In genomic region chr3:71348831-71349230, GRCh38 we compare ENCODE assay signal across 17 cellular contexts.
DNase-seq lines count a peak whose midpoint lies in the region; ATAC-seq and TF ChIP-seq lines count a peak whose summit lies in the region.
"Had no signal": no experiment of that assay in that cellular context is flagged by ENCODE, and none has a peak within 500 bp of the region (broad histone marks: within the 10 kb centered on the region; RNA-seq: fewer than 3 reads in every experiment).

No MANE protein-coding gene starts in this region.

- no peaks in the 10 kb centered on the region for H3K36me3 ChIP-seq in naive thymus-derived CD4-positive, alpha-beta T cell (ENCODE audit: control insufficient read depth in 2 of 3, insufficient read depth in 3 of 3, low read length in 3 of 3)
- H3K36me3 ChIP-seq: BE2C had no signal

- peak overlapping the region; percentile 7 for H3K4me3 Mint-ChIP-seq in activated naive CD4-positive, alpha-beta T cell treated with anti-CD3 and anti-CD28 coated beads, Interleukin-2, amount 50 U/mL, for 24 hours
- H3K4me3 Mint-ChIP-seq in activated naive CD4-positive, alpha-beta T cell treated with anti-CD3 and anti-CD28 coated beads for 36 hours: no peak overlapping the region
- no peak overlapping the region for H3K4me3 Mint-ChIP-seq in activated B cell treated with CpG ODN at 0.5 μM for 24 hours
- peak overlapping the region in 5 of 10 donors; percentile 51 to 78 (median 68) for H3K4me3 Mint-ChIP-seq in naive thymus-derived CD4-positive, alpha-beta T cell
- no peak overlapping the region for H3K4me3 Mint-ChIP-seq in stimulated activated naive CD8-positive, alpha-beta T cell treated with anti-CD3 and anti-CD28 coated beads, Interleukin-15, amount 100 ng/mL, for 72 hours
- H3K4me3 Mint-ChIP-seq: HFFc6 had no signal

- H3K36me3 Mint-ChIP-seq in activated naive CD4-positive, alpha-beta T cell treated with anti-CD3 and anti-CD28 coated beads, Interleukin-2, amount 50 U/mL, for 24 hours: peaks cover 14% of the 10 kb centered on the region
- peaks cover 1% of the 10 kb centered on the region for H3K36me3 Mint-ChIP-seq in activated naive CD4-positive, alpha-beta T cell treated with anti-CD3 and anti-CD28 coated beads for 36 hours (ENCODE audit: low read depth)
- peaks cover 12% of the 10 kb centered on the region for H3K36me3 Mint-ChIP-seq in activated B cell treated with CpG ODN at 0.5 μM for 24 hours (ENCODE audit: low read depth)
- peaks cover 4 to 38% (median 20%) of the 10 kb centered on the region in 5 donors for H3K36me3 Mint-ChIP-seq in naive thymus-derived CD4-positive, alpha-beta T cell

- POLR2A ChIA-PET in activated B cell treated with CpG ODN at 0.5 μM for 24 hours (lab: Charles Lee): interaction anchor here (1.3 kb wide), 1 partner anchor 43 kb away, joined by 4 read pairs; no protein-coding TSS in a partner anchor
- POLR2A ChIA-PET in naive thymus-derived CD4-positive, alpha-beta T cell (lab: Charles Lee): no interaction called here

- no peak for TF ChIP-seq CTCF in activated B cell treated with CpG ODN at 0.5 μM for 24 hours (IDR thresholded peaks at IDR 0.05)

- no peak for DNase-seq in activated naive CD4-positive, alpha-beta T cell treated with anti-CD3 and anti-CD28 coated beads for 36 hours
- DNase-seq in activated B cell treated with CpG ODN at 0.5 μM for 24 hours (no peak), H4 (ENCODE audit: low spot score) (no peak), DMS 273 treated with DMSO at 0.1 percent for 48 hours (lab: John Stamatoyannopoulos, UW) (no peak), EL (no peak)
- no peak for DNase-seq in naive thymus-derived CD4-positive, alpha-beta T cell
- DNase-seq in stimulated activated naive CD8-positive, alpha-beta T cell treated with anti-CD3 and anti-CD28 coated beads, Interleukin-15, amount 100 ng/mL, for 72 hours: no peak
- DNase-seq: 8988T, BE2C, DMS153, DMS79 treated with DMSO at 0.1 percent for 48 hours, GF-D8, HCEC 1CT, HFFc6 had no signal

- H3K27me3 Mint-ChIP-seq in activated naive CD4-positive, alpha-beta T cell treated with anti-CD3 and anti-CD28 coated beads, Interleukin-2, amount 50 U/mL, for 24 hours: no peaks in the 10 kb centered on the region
- H3K27me3 Mint-ChIP-seq in activated naive CD4-positive, alpha-beta T cell treated with anti-CD3 and anti-CD28 coated beads for 36 hours (ENCODE audit: low read depth): no peaks in the 10 kb centered on the region
- H3K27me3 Mint-ChIP-seq in activated B cell treated with CpG ODN at 0.5 μM for 24 hours: no peaks in the 10 kb centered on the region
- peaks cover 0 to 23% (median 0%) of the 10 kb centered on the region in 5 donors for H3K27me3 Mint-ChIP-seq in naive thymus-derived CD4-positive, alpha-beta T cell
- H3K27me3 Mint-ChIP-seq in stimulated activated naive CD8-positive, alpha-beta T cell treated with anti-CD3 and anti-CD28 coated beads, Interleukin-15, amount 100 ng/mL, for 72 hours: no peaks in the 10 kb centered on the region

- peak overlapping the region; percentile 93 for H3K27ac Mint-ChIP-seq in activated naive CD4-positive, alpha-beta T cell treated with anti-CD3 and anti-CD28 coated beads, Interleukin-2, amount 50 U/mL, for 24 hours
- H3K27ac Mint-ChIP-seq in activated naive CD4-positive, alpha-beta T cell treated with anti-CD3 and anti-CD28 coated beads for 36 hours: no peak overlapping the region
- H3K27ac Mint-ChIP-seq in activated B cell treated with CpG ODN at 0.5 μM for 24 hours: peak overlapping the region; percentile 80
- peak overlapping the region in 8 of 9 donors; percentile 56 to 93 (median 80) for H3K27ac Mint-ChIP-seq in naive thymus-derived CD4-positive, alpha-beta T cell
- H3K27ac Mint-ChIP-seq in stimulated activated naive CD8-positive, alpha-beta T cell treated with anti-CD3 and anti-CD28 coated beads, Interleukin-15, amount 100 ng/mL, for 72 hours: no peak overlapping the region
- H3K27ac Mint-ChIP-seq: HFFc6 had no signal

- H3K9me3 ChIP-seq in naive thymus-derived CD4-positive, alpha-beta T cell (ENCODE audit: control insufficient read depth in 2 of 3, low read length in 3 of 3): no peaks in the 10 kb centered on the region
- H3K9me3 ChIP-seq: BE2C had no signal

- H3K9me3 Mint-ChIP-seq in activated naive CD4-positive, alpha-beta T cell treated with anti-CD3 and anti-CD28 coated beads, Interleukin-2, amount 50 U/mL, for 24 hours: no peaks in the 10 kb centered on the region
- no peaks in the 10 kb centered on the region for H3K9me3 Mint-ChIP-seq in activated naive CD4-positive, alpha-beta T cell treated with anti-CD3 and anti-CD28 coated beads for 36 hours
- H3K9me3 Mint-ChIP-seq in activated B cell treated with CpG ODN at 0.5 μM for 24 hours: no peaks in the 10 kb centered on the region
- H3K9me3 Mint-ChIP-seq in naive thymus-derived CD4-positive, alpha-beta T cell: peaks cover 0 to 7% (median 0%) of the 10 kb centered on the region in 11 donors
- no peaks in the 10 kb centered on the region for H3K9me3 Mint-ChIP-seq in stimulated activated naive CD8-positive, alpha-beta T cell treated with anti-CD3 and anti-CD28 coated beads, Interleukin-15, amount 100 ng/mL, for 72 hours
- H3K9me3 Mint-ChIP-seq: HFFc6 had no signal

- CTCF ChIA-PET in activated naive CD4-positive, alpha-beta T cell treated with anti-CD3 and anti-CD28 coated beads for 36 hours (lab: Charles Lee): no interaction called here
- CTCF ChIA-PET in activated B cell treated with CpG ODN at 0.5 μM for 24 hours (lab: Charles Lee): no interaction called here
- CTCF ChIA-PET in naive thymus-derived CD4-positive, alpha-beta T cell (lab: Charles Lee): no interaction called here

- H3K27me3 ChIP-seq in naive thymus-derived CD4-positive, alpha-beta T cell (ENCODE audit: control insufficient read depth in 2 of 2, insufficient read depth in 2 of 2, low read length in 2 of 2): no peaks in the 10 kb centered on the region
- H3K27me3 ChIP-seq: BE2C had no signal

- ATAC-seq in activated B cell treated with CpG ODN at 0.5 μM for 24 hours (ENCODE audit: low read depth): peak; percentile 37
- ATAC-seq in naive thymus-derived CD4-positive, alpha-beta T cell: no peak
- ATAC-seq in stimulated activated naive CD8-positive, alpha-beta T cell treated with anti-CD3 and anti-CD28 coated beads, Interleukin-15, amount 100 ng/mL, for 72 hours: peak; percentile 55
- ATAC-seq: HepG2 had no signal

- H3K4me1 ChIP-seq in naive thymus-derived CD4-positive, alpha-beta T cell (ENCODE audit: control insufficient read depth in 2 of 2, insufficient read depth in 2 of 2, low read length in 2 of 2): peaks cover 7 to 38% of the 10 kb centered on the region in 2 donors
- H3K4me1 ChIP-seq: BE2C had no signal

- H3K4me1 Mint-ChIP-seq in activated naive CD4-positive, alpha-beta T cell treated with anti-CD3 and anti-CD28 coated beads, Interleukin-2, amount 50 U/mL, for 24 hours: peaks cover 84% of the 10 kb centered on the region
- H3K4me1 Mint-ChIP-seq in activated naive CD4-positive, alpha-beta T cell treated with anti-CD3 and anti-CD28 coated beads for 36 hours (ENCODE audit: low read depth): peaks cover 50% of the 10 kb centered on the region
- peaks cover 53% of the 10 kb centered on the region for H3K4me1 Mint-ChIP-seq in activated B cell treated with CpG ODN at 0.5 μM for 24 hours
- H3K4me1 Mint-ChIP-seq in naive thymus-derived CD4-positive, alpha-beta T cell: peaks cover 9 to 92% (median 75%) of the 10 kb centered on the region in 7 donors
- peaks cover 60% of the 10 kb centered on the region for H3K4me1 Mint-ChIP-seq in stimulated activated naive CD8-positive, alpha-beta T cell treated with anti-CD3 and anti-CD28 coated beads, Interleukin-15, amount 100 ng/mL, for 72 hours

- intact Hi-C loops in activated naive CD4-positive, alpha-beta T cell treated with anti-CD3 and anti-CD28 coated beads for 36 hours (cut with micrococcal nuclease): no loop called here
- intact Hi-C loops in activated B cell treated with CpG ODN at 0.5 μM for 24 hours (cut with micrococcal nuclease): loop anchor here (2.0 kb wide), 1 partner anchor 16 kb away; no protein-coding TSS in a partner anchor
- intact Hi-C loops in naive thymus-derived CD4-positive, alpha-beta T cell (cut with micrococcal nuclease): loop anchor here in 1 of 2 donors (1.0 kb wide), 1 partner anchor 8 kb away; no protein-coding TSS in a partner anchor

- no peak overlapping the region for H3K4me3 ChIP-seq in naive thymus-derived CD4-positive, alpha-beta T cell (ENCODE audit: low read length)

- peak overlapping the region; percentile 31 for H3K27ac ChIP-seq in naive thymus-derived CD4-positive, alpha-beta T cell (ENCODE audit: low read depth, low read length)
- H3K27ac ChIP-seq: C4-2B had no signal

Comparison
In these comparisons a context has a peak if more than half of its experiments do, and no peak if none do; other contexts are left out.
1. H3K27ac Mint-ChIP-seq: peak in activated naive CD4-positive, alpha-beta T cell treated with anti-CD3 and anti-CD28 coated beads, Interleukin-2, amount 50 U/mL, for 24 hours (single experiment), activated B cell treated with CpG ODN at 0.5 μM for 24 hours (single experiment) and naive thymus-derived CD4-positive, alpha-beta T cell (8 of 9); none in activated naive CD4-positive, alpha-beta T cell treated with anti-CD3 and anti-CD28 coated beads for 36 hours (single experiment) and stimulated activated naive CD8-positive, alpha-beta T cell treated with anti-CD3 and anti-CD28 coated beads, Interleukin-15, amount 100 ng/mL, for 72 hours (0 of 2).